ENCODE assay signal across 1 cellular context in the genomic region with DNA sequence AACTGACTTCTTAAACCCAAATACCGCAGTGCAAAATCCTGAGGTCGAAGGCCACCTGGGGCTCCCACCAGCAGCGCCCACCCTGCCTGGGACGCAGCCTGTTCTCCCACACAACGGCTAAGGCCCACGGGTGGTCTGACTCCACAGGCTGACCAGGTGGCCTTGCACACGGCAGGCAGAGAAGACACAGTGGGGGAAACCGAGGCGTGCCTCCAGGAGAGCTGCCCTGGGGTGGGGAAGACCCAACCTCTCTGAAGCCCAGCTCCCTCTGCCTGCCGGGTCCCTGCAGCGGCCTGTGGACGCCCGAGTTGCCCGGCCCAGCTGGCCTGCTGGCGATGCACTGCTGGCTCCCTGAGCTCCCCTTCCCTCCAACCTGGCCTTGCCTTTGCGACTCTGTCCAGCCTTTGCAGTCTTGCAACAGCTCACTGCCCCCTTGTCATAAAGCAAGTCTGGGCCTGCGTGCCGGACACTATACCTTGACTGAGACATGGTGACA.
TF ChIP-seq lines count a peak whose summit lies in the region.

No MANE protein-coding gene starts in this region.

TF ChIP-seq in HepG2, 621 proteins besides CTCF, POLR2A, EP300 and RAD21:
- TF ChIP-seq, protein P1, sequence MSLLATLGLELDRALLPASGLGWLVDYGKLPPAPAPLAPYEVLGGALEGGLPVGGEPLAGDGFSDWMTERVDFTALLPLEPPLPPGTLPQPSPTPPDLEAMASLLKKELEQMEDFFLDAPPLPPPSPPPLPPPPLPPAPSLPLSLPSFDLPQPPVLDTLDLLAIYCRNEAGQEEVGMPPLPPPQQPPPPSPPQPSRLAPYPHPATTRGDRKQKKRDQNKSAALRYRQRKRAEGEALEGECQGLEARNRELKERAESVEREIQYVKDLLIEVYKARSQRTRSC (CRISPR knock-in tag; IDR thresholded peaks at IDR 0.05; ENCODE audit: low read depth) = no peak
- TF ChIP-seq ZFP36L2 (CRISPR knock-in tag; IDR thresholded peaks at IDR 0.05) (no peak), MTA3 (CRISPR knock-in tag; IDR thresholded peaks at IDR 0.05) (no peak), POGZ (CRISPR knock-in tag; IDR thresholded peaks at IDR 0.05) (no peak), RARA (CRISPR knock-in tag; IDR thresholded peaks at IDR 0.05) (no peak), HNF4A (CRISPR knock-in tag; IDR thresholded peaks at IDR 0.05) (no peak), ZNF672 (CRISPR knock-in tag; IDR thresholded peaks at IDR 0.05) (no peak), ZSCAN20 (CRISPR knock-in tag; IDR thresholded peaks at IDR 0.05; ENCODE audit: borderline replicate concordance) (no peak), TARDBP (CRISPR knock-in tag; IDR thresholded peaks at IDR 0.05) (no peak), NFE2L1 (CRISPR knock-in tag; IDR thresholded peaks at IDR 0.05; ENCODE audit: borderline replicate concordance) (no peak), ZNF292 (CRISPR knock-in tag; IDR thresholded peaks at IDR 0.05; ENCODE audit: borderline replicate concordance, low read depth) (no peak), ZNF816 (CRISPR knock-in tag; IDR thresholded peaks at IDR 0.05; ENCODE audit: borderline replicate concordance) (no peak)
- TF ChIP-seq, protein P2, sequence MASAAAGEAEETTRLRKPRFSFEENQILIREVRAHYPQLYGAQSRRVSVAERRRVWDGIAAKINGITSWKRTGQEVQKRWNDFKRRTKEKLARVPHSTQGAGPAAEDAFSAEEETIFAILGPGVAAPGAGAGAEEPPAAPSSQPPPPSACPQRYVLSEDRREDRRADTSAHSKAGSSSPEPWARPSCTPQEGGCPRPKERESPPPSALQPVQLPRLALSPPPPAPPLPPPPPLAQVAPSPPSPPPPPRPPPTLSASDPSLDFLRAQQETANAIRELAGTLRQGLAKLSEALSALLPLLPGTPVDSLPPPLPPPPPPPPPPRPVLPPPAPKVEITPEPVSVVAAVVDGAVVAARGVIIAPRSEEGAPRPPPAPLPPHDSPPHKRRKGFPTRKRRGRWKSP (CRISPR knock-in tag; IDR thresholded peaks at IDR 0.05) = no peak
- TF ChIP-seq, protein P3, sequence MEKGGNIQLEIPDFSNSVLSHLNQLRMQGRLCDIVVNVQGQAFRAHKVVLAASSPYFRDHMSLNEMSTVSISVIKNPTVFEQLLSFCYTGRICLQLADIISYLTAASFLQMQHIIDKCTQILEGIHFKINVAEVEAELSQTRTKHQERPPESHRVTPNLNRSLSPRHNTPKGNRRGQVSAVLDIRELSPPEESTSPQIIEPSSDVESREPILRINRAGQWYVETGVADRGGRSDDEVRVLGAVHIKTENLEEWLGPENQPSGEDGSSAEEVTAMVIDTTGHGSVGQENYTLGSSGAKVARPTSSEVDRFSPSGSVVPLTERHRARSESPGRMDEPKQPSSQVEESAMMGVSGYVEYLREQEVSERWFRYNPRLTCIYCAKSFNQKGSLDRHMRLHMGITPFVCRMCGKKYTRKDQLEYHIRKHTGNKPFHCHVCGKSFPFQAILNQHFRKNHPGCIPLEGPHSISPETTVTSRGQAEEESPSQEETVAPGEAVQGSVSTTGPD (CRISPR knock-in tag; IDR thresholded peaks at IDR 0.05) = no peak
- TF ChIP-seq, protein P4, sequence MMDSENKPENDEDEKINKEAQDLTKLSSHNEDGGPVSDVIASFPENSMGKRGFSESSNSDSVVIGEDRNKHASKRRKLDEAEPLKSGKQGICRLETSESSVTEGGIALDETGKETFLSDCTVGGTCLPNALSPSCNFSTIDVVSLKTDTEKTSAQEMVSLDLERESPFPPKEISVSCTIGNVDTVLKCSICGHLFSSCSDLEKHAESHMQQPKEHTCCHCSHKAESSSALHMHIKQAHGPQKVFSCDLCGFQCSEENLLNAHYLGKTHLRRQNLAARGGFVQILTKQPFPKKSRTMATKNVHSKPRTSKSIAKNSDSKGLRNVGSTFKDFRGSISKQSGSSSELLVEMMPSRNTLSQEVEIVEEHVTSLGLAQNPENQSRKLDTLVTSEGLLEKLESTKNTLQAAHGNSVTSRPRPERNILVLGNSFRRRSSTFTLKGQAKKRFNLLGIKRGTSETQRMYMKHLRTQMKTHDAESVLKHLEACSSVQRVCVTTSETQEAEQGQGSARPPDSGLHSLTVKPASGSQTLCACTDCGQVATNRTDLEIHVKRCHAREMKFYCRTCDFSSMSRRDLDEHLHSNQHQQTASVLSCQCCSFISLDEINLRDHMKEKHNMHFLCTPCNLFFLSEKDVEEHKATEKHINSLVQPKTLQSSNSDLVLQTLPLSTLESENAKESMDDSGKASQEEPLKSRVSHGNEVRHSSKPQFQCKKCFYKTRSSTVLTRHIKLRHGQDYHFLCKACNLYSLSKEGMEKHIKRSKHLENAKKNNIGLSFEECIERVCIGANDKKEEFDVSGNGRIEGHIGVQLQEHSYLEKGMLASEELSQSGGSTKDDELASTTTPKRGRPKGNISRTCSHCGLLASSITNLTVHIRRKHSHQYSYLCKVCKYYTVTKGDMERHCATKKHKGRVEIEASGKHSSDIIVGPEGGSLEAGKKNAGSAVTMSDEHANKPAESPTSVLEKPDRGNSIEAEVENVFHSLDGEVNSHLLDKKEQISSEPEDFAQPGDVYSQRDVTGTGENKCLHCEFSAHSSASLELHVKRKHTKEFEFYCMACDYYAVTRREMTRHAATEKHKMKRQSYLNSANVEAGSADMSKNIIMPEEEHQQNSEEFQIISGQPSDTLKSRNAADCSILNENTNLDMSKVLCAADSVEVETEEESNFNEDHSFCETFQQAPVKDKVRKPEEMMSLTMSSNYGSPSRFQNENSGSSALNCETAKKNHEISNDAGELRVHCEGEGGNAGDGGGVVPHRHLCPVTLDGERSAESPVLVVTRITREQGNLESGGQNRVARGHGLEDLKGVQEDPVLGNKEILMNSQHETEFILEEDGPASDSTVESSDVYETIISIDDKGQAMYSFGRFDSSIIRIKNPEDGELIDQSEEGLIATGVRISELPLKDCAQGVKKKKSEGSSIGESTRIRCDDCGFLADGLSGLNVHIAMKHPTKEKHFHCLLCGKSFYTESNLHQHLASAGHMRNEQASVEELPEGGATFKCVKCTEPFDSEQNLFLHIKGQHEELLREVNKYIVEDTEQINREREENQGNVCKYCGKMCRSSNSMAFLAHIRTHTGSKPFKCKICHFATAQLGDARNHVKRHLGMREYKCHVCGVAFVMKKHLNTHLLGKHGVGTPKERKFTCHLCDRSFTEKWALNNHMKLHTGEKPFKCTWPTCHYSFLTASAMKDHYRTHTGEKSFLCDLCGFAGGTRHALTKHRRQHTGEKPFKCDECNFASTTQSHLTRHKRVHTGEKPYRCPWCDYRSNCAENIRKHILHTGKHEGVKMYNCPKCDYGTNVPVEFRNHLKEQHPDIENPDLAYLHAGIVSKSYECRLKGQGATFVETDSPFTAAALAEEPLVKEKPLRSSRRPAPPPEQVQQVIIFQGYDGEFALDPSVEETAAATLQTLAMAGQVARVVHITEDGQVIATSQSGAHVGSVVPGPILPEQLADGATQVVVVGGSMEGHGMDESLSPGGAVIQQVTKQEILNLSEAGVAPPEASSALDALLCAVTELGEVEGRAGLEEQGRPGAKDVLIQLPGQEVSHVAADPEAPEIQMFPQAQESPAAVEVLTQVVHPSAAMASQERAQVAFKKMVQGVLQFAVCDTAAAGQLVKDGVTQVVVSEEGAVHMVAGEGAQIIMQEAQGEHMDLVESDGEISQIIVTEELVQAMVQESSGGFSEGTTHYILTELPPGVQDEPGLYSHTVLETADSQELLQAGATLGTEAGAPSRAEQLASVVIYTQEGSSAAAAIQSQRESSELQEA (CRISPR knock-in tag; IDR thresholded peaks at IDR 0.05; ENCODE audit: not compliant biosample characterization) = no peak
- TF ChIP-seq, protein P5, sequence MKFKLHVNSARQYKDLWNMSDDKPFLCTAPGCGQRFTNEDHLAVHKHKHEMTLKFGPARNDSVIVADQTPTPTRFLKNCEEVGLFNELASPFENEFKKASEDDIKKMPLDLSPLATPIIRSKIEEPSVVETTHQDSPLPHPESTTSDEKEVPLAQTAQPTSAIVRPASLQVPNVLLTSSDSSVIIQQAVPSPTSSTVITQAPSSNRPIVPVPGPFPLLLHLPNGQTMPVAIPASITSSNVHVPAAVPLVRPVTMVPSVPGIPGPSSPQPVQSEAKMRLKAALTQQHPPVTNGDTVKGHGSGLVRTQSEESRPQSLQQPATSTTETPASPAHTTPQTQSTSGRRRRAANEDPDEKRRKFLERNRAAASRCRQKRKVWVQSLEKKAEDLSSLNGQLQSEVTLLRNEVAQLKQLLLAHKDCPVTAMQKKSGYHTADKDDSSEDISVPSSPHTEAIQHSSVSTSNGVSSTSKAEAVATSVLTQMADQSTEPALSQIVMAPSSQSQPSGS (CRISPR knock-in tag; IDR thresholded peaks at IDR 0.05) = no peak
